ENCODE assay signal across 17 cellular contexts in the genomic region with DNA sequence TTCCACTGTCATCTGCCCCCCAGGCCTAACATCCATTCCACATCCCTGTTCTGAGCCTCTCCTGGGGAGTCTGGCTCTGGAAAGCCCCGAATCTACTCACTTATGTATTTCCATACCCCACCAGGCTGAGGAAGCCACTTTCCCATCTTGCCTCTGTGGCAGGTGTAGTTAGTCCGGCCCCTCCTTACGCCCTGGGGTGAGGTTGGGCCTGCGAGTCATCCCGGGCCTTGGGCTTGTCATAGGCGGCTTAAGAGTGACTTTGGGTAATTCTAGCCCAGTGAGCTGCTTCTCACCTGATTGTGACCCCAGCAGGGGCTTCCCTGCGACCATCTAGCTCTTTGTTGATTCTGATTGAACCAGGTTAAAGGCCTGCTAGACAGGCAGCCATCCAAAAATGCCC. TPM values are rescaled to one million over a fixed set of nuclear protein-coding genes. Genes with fewer than 3 reads are reported as not detected.
DNase-seq lines count a peak whose midpoint lies in the region; ATAC-seq and TF ChIP-seq lines count a peak whose summit lies in the region.
"Had no signal": no experiment of that assay in that cellular context is flagged by ENCODE, and none has a peak within 500 bp of the region (broad histone marks: within the 10 kb centered on the region; RNA-seq: fewer than 3 reads in every experiment).

No MANE protein-coding gene starts in this region.

- H3K9me1 ChIP-seq in IMR-90 (ENCODE audit: insufficient read depth, low read length) = no peaks in the 10 kb centered on the region

- H3K4me3 ChIP-seq in IMR-90 (ENCODE audit: insufficient read depth, low read depth, low read length) (no peak overlapping the region), esophagus squamous epithelium (no peak overlapping the region), smooth muscle cell (no peak overlapping the region)
- H3K4me3 ChIP-seq: colonic mucosa, spleen had no signal

- intact Hi-C loops in IMR-90 (cut with micrococcal nuclease) (no loop called here), esophagus squamous epithelium (cut with DNase I) (no loop called here)

- H3K9ac ChIP-seq in IMR-90 (ENCODE audit: low read depth, low read length) (no peak overlapping the region), smooth muscle cell (ENCODE audit: low read depth) (no peak overlapping the region)

- H2AFZ ChIP-seq in IMR-90 (replicated peaks; ENCODE audit: low read length, poor library complexity) (no peak overlapping the region), smooth muscle cell (ENCODE audit: low read depth) (peak overlapping the region; percentile 6)

- H3K4me1 ChIP-seq in IMR-90 (ENCODE audit: control insufficient read depth, insufficient read depth, low read length) = no peaks in the 10 kb centered on the region
- peaks cover 13 to 23% (median 14%) of the 10 kb centered on the region in 3 donors for H3K4me1 ChIP-seq in esophagus squamous epithelium
- peaks cover 12% of the 10 kb centered on the region for H3K4me1 ChIP-seq in smooth muscle cell (ENCODE audit: low read depth)
- H3K4me1 ChIP-seq: colonic mucosa, spleen had no signal

- H3K4me3 Mint-ChIP-seq in activated T-cell treated with anti-CD3 and anti-CD28 coated beads, Interleukin-2, amount 50 U/mL, for 72 hours = no peak overlapping the region
- H3K4me3 Mint-ChIP-seq: activated T-cell treated with anti-CD3 and anti-CD28 coated beads, Interleukin-2, amount 50 U/mL, for 4 hours; T-cell had no signal

- no peak overlapping the region for H3K18ac ChIP-seq in IMR-90 (ENCODE audit: low read depth, low read length)

- no peak overlapping the region for H3K4me2 ChIP-seq in IMR-90 (ENCODE audit: low read depth, low read length)
- H3K4me2 ChIP-seq in smooth muscle cell = no peak overlapping the region

- CTCF ChIA-PET in IMR-90 (lab: Yijun Ruan, JAX) = interaction anchor here (1.3 kb wide), 1 partner anchor 10 kb away, joined by 4 read pairs; no protein-coding TSS in a partner anchor

- no peaks in the 10 kb centered on the region for H3K9me3 Mint-ChIP-seq in activated T-cell treated with anti-CD3 and anti-CD28 coated beads, Interleukin-2, amount 50 U/mL, for 72 hours
- H3K9me3 Mint-ChIP-seq: activated T-cell treated with anti-CD3 and anti-CD28 coated beads, Interleukin-2, amount 50 U/mL, for 4 hours; T-cell had no signal

- H4K20me1 ChIP-seq in IMR-90 (ENCODE audit: insufficient read depth, low read length) (no peaks in the 10 kb centered on the region), smooth muscle cell (ENCODE audit: low read depth) (no peaks in the 10 kb centered on the region)

- H4K8ac ChIP-seq in IMR-90 (ENCODE audit: low read depth in 2 of 2, low read length in 2 of 2) = no peak overlapping the region

- H3K79me2 ChIP-seq in smooth muscle cell (ENCODE audit: low read depth) = no peaks in the 10 kb centered on the region

- no peak for TF ChIP-seq RAD21 in IMR-90 (IDR thresholded peaks at IDR 0.05; ENCODE audit: low read length)

- H2BK120ac ChIP-seq in IMR-90 (ENCODE audit: low read depth, low read length) = no peak overlapping the region

- H2AK5ac ChIP-seq in IMR-90 (ENCODE audit: low read depth, low read length) = no peak overlapping the region

- DNase-seq in activated T-cell treated with anti-CD3 and anti-CD28 coated beads, Interleukin-2, amount 50 U/mL, for 72 hours = no peak
- DNase-seq in activated T-cell treated with anti-CD3 and anti-CD28 coated beads for 4 hours (no peak), IMR-90 (peak; percentile 10), esophagus squamous epithelium (lab: John Stamatoyannopoulos, UW) (no peak), smooth muscle cell (lab: John Stamatoyannopoulos, UW; ENCODE audit: unreplicated experiment) (no peak), NCI-H748 (lab: John Stamatoyannopoulos, UW; ENCODE audit: unreplicated experiment) (no peak), T1000 (lab: John Stamatoyannopoulos, UW) (no peak)
- DNase-seq in stimulated activated CD4-positive, alpha-beta T cell treated with anti-CD3 and anti-CD28 coated beads, Interleukin-1b, Interleukin-23, amount 100 ng/mL, for 48 hours = no peak
- DNase-seq: activated CD4-positive, CD25-positive, alpha-beta regulatory T cell treated with anti-CD3 and anti-CD28 coated beads, Interleukin-2, amount 50 U/mL, for 72 hours; activated T-cell treated with anti-CD3 and anti-CD28 coated beads, Interleukin-2, amount 50 U/mL, for 4 hours; colonic mucosa; NCI-H1048; spleen; T-cell had no signal

- H4K5ac ChIP-seq in IMR-90 (ENCODE audit: low read depth, low read length) = no peak overlapping the region

- H2BK20ac ChIP-seq in IMR-90 (ENCODE audit: low read depth, low read length) = no peak overlapping the region

- TF ChIP-seq POLR2A in IMR-90 (IDR thresholded peaks at IDR 0.05; ENCODE audit: low read depth, low read length) (no peak), esophagus squamous epithelium (IDR thresholded peaks at IDR 0.05) (no peak)

- H3K27me3 ChIP-seq in IMR-90 (ENCODE audit: control insufficient read depth, insufficient read depth, low read length) (peaks cover 10% of the 10 kb centered on the region; the same call in 1 of the 2 replicates), esophagus squamous epithelium (no peaks in the 10 kb centered on the region), smooth muscle cell (ENCODE audit: low read depth) (no peaks in the 10 kb centered on the region)
- H3K27me3 ChIP-seq: colonic mucosa, spleen had no signal

- H3K36me3 ChIP-seq in IMR-90 (ENCODE audit: control insufficient read depth, insufficient read depth, low read length) (no peaks in the 10 kb centered on the region), esophagus squamous epithelium (no peaks in the 10 kb centered on the region), smooth muscle cell (ENCODE audit: low read depth) (no peaks in the 10 kb centered on the region)
- H3K36me3 ChIP-seq: colonic mucosa had no signal

- TF ChIP-seq CTCF in IMR-90 (conservative IDR thresholded peaks at IDR 0.05; ENCODE audit: low read depth, low read length) (no peak), esophagus squamous epithelium (IDR thresholded peaks at IDR 0.05) (no peak), smooth muscle cell (IDR thresholded peaks at IDR 0.05; ENCODE audit: borderline replicate concordance, insufficient read depth, poor library complexity, severe bottlenecking) (no peak)

- no peak overlapping the region for H4K91ac ChIP-seq in IMR-90 (ENCODE audit: insufficient read depth, low read depth, low read length)

- POLR2A ChIA-PET in IMR-90 (lab: Charles Lee; ENCODE audit: unreplicated experiment) = no interaction called here

- no CpG with 5 or more reads among the region's 7 CpGs for WGBS in IMR-90 (ENCODE audit: extremely low coverage in 2 of 2, insufficient read length in 1 of 2), 2 experiments
- WGBS in esophagus squamous epithelium, 2 donors = 40% methylated on average over 2 of the region's 7 CpGs; no CpG with 5 or more reads in 1 of the 2 donors
- 57% methylated on average over 7 of the region's 7 CpGs for WGBS in smooth muscle cell (ENCODE audit: low lambda C conversion rate)

- H2BK5ac ChIP-seq in IMR-90 (ENCODE audit: low read depth, low read length, poor library complexity, severe bottlenecking) = no peak overlapping the region

- H3K36me3 Mint-ChIP-seq in activated T-cell treated with anti-CD3 and anti-CD28 coated beads, Interleukin-2, amount 50 U/mL, for 72 hours (ENCODE audit: insufficient read depth in 2 of 2) = no peaks in the 10 kb centered on the region

- H3K4me1 Mint-ChIP-seq in activated T-cell treated with anti-CD3 and anti-CD28 coated beads, Interleukin-2, amount 50 U/mL, for 72 hours (ENCODE audit: low read depth) = peaks cover 6% of the 10 kb centered on the region
- H3K4me1 Mint-ChIP-seq: T-cell had no signal

- no peak overlapping the region for H3K4ac ChIP-seq in IMR-90 (ENCODE audit: low read depth, low read length)

- H3K9me3 ChIP-seq in IMR-90 (ENCODE audit: control insufficient read depth, insufficient read depth, low read length) (no peaks in the 10 kb centered on the region), esophagus squamous epithelium (no peaks in the 10 kb centered on the region), smooth muscle cell (replicated peaks; ENCODE audit: low read depth) (no peaks in the 10 kb centered on the region)
- H3K9me3 ChIP-seq: colonic mucosa, spleen had no signal

- no peak overlapping the region for H3K27ac ChIP-seq in IMR-90 (ENCODE audit: insufficient read depth, low read length)
- H3K27ac ChIP-seq in esophagus squamous epithelium = peak overlapping the region in 3 of 4 donors; percentile 51 to 70 (median 67)
- peak overlapping the region; percentile 5 for H3K27ac ChIP-seq in smooth muscle cell (ENCODE audit: low read depth)
- H3K27ac ChIP-seq: colonic mucosa had no signal

- no peak overlapping the region for H2AK9ac ChIP-seq in IMR-90 (replicated peaks; ENCODE audit: low read depth, low read length, poor library complexity)

- dilution Hi-C loops in IMR-90 (cut with HindIII; ENCODE audit: low sequenced_read_pairs, unreplicated experiment) = no loop called here

- no peaks in the 10 kb centered on the region for H3K79me1 ChIP-seq in IMR-90 (ENCODE audit: low read depth in 1 of 2, low read length in 2 of 2)

- no peak overlapping the region for H3K27ac Mint-ChIP-seq in activated T-cell treated with anti-CD3 and anti-CD28 coated beads, Interleukin-2, amount 50 U/mL, for 72 hours
- H3K27ac Mint-ChIP-seq: T-cell had no signal

- in situ Hi-C loops in IMR-90 (cut with MboI; ENCODE audit: low sequenced_read_pairs) = no loop called here

- H2BK15ac ChIP-seq in IMR-90 (ENCODE audit: low read depth, low read length) = no peak overlapping the region

- H3K23ac ChIP-seq in IMR-90 (ENCODE audit: low read depth, low read length) = no peak overlapping the region

- H3F3A ChIP-seq in smooth muscle cell (ENCODE audit: low read depth) = peaks cover 12% of the 10 kb centered on the region

- H3K27me3 Mint-ChIP-seq in activated T-cell treated with anti-CD3 and anti-CD28 coated beads, Interleukin-2, amount 50 U/mL, for 72 hours (ENCODE audit: low read depth) = no peaks in the 10 kb centered on the region
- H3K27me3 Mint-ChIP-seq: T-cell had no signal

- H3K56ac ChIP-seq in IMR-90 (ENCODE audit: extremely low read depth, insufficient read depth, low read length) = no peak overlapping the region

- BruUV-seq in IMR-90 (replicated peaks; lab: Mats Ljungman, UMichigan) = no TSS peak

- peak; percentile 25 to 45 for ATAC-seq in activated T-cell treated with anti-CD3 and anti-CD28 coated beads, Interleukin-2, amount 50 U/mL, for 72 hours (replicated peaks in 1 of 2)
- no peak; the same call in 1 of the 2 replicates for ATAC-seq in IMR-90 (ENCODE audit: low read depth)
- ATAC-seq: activated T-cell treated with anti-CD3 and anti-CD28 coated beads, Interleukin-2, amount 50 U/mL, for 4 hours; HepG2; T-cell had no signal

- H3K14ac ChIP-seq in IMR-90 (replicated peaks; ENCODE audit: low read depth, low read length) = no peak overlapping the region

TF ChIP-seq in IMR-90, 13 proteins besides CTCF, POLR2A, EP300 and RAD21 (continues in another document):
- no peak for TF ChIP-seq MAZ (IDR thresholded peaks at IDR 0.05; ENCODE audit: borderline replicate concordance, low read depth, low read length)

RNA-seq across cellular contexts. Expression of a gene that starts 21.1 kb away (rescaled TPM):
- total RNA-seq in activated T-cell treated with anti-CD3 and anti-CD28 coated beads, Interleukin-2, amount 50 U/mL, for 72 hours = not detected
- total RNA-seq in IMR-90 (2012; rRNA removed) = not detected in 2 replicates
- not detected in 2 replicates for polyA plus RNA-seq in IMR-90 (2012; rRNA removed)
- polyA plus RNA-seq in IMR-90 (2012; cell fraction: cytosol; rRNA removed) = not detected in 2 replicates
- not detected in 2 replicates for polyA plus RNA-seq in IMR-90 (2012; cell fraction: nucleus; rRNA removed; ENCODE audit: low replicate concordance)
- total RNA-seq in esophagus squamous epithelium = under 1 TPM in 1 of 4 donors, not detected in 3; 0.04 TPM
- not detected in 2 replicates for total RNA-seq in smooth muscle cell
- not detected in 2 replicates for polyA plus RNA-seq in smooth muscle cell
- total RNA-seq: activated T-cell treated with anti-CD3 and anti-CD28 coated beads, Interleukin-2, amount 50 U/mL, for 4 hours; colonic mucosa; fibroblast of lung; HepG2; osteocyte; spleen; T-cell had no signal
- polyA plus RNA-seq: fibroblast of lung, HepG2, spleen had no signal
